In the genomic region with DNA sequence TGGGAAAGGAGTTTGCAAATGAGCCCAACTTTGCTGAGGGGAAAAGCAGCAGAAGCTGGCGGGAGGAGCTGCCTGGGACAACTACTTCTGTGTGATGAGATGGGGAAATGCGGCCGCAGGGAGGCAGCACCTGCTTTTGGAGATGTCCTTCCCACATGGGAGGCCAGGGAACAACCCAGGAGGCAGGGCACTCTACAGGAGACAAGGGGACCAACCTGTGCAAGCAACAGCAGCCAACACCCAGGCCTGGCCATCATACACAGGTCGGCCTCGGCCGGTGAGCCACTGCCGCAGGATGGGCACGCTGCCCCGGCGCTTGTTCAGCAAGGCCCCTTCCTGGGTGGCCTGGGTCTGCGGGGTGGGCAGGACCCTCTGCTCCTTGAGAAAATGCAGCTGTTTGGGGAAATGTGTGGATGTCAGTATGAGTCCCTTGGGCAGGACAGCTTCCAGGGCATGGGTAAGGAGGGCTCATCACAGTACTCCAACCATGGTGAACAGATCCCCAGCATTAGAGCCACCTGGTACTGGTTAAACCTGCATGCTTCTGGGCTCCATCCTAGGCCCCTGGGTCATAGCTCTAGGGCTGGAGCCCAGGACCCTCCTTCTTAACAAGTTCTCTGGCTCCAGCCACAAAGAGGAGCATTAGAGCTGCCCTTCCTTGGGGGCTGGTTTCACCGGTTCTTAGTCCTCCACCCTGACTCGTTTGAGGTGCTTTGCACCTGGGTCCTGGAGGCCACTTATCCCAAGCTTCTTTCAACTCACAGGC, we compare ENCODE assay signal across 11 cellular contexts. TPM values are rescaled to one million over a fixed set of nuclear protein-coding genes. Genes with fewer than 3 reads are reported as not detected.
DNase-seq lines count a peak whose midpoint lies in the region; FAIRE-seq and TF ChIP-seq lines count a peak whose summit lies in the region.
"Had no signal": no experiment of that assay in that cellular context is flagged by ENCODE, and none has a peak within 500 bp of the region (broad histone marks: within the 10 kb centered on the region; RNA-seq: fewer than 3 reads in every experiment).

No MANE protein-coding gene starts in this region.

- H3K9me3 ChIP-seq in keratinocyte (ENCODE audit: control insufficient read depth, low read depth, low read length) (no peaks in the 10 kb centered on the region), SJCRH30 (replicated peaks) (no peaks in the 10 kb centered on the region)

- H3K4me2 ChIP-seq in keratinocyte (ENCODE audit: control insufficient read depth, extremely low read depth, insufficient read depth, low read depth, low read length) = no peak overlapping the region

- DNase-seq in DMS53 (lab: John Stamatoyannopoulos, UW) (peak; percentile 74), HEK293T (ENCODE audit: extremely low spot score) (peak; percentile 36), astrocyte of the hippocampus (ENCODE audit: low read depth, low spot score) (peak; percentile 24), keratinocyte (ENCODE audit: low read depth, low spot score) (no peak), NCI-H1105 treated with DMSO at 0.1 percent for 48 hours (lab: John Stamatoyannopoulos, UW) (no peak), NCI-H69 (lab: John Stamatoyannopoulos, UW) (no peak), SJCRH30 (no peak), NOMO-1 treated with dmso at 0.1 percent for 144 hours (lab: John Stamatoyannopoulos, UW; ENCODE audit: unreplicated experiment) (no peak)
- DNase-seq: DMS 273 treated with DMSO at 0.1 percent for 48 hours, head of caudate nucleus, small intestine had no signal

- H4K20me1 ChIP-seq in keratinocyte (ENCODE audit: control insufficient read depth, extremely low read depth, insufficient read depth, low read length) = no peaks in the 10 kb centered on the region

- H3K4me1 ChIP-seq in keratinocyte (ENCODE audit: control insufficient read depth, extremely low read depth, insufficient read depth, low read length) (no peaks in the 10 kb centered on the region), SJCRH30 (no peaks in the 10 kb centered on the region)

- POLR2A ChIA-PET in HEK293T (lab: Yijun Ruan, JAX) = no interaction called here

- no peak overlapping the region for H2AFZ ChIP-seq in keratinocyte (ENCODE audit: control insufficient read depth, low read length)

- no peak for FAIRE-seq in keratinocyte (lab: Jason Lieb, UNC)
- FAIRE-seq: small intestine had no signal

- H3K9me1 ChIP-seq in keratinocyte (ENCODE audit: control insufficient read depth, extremely low read depth, insufficient read depth, low read length) = no peaks in the 10 kb centered on the region

- no peaks in the 10 kb centered on the region for H3K79me2 ChIP-seq in keratinocyte (ENCODE audit: control insufficient read depth, insufficient read depth, low read length)

- TF ChIP-seq CTCF in keratinocyte (optimal IDR thresholded peaks at IDR 0.05 in 1 of 3, IDR thresholded peaks at IDR 0.05 in 1 of 3, conservative IDR thresholded peaks at IDR 0.05 in 1 of 3; ENCODE audit: extremely low read depth in 1 of 3, insufficient read depth in 2 of 3, low read length in 3 of 3) = peak in 2 of 3 experiments; percentile 28 to 62

- no peak overlapping the region for H3K9ac ChIP-seq in keratinocyte (ENCODE audit: control insufficient read depth, extremely low read depth, insufficient read depth, low read length)

- H3K4me3 ChIP-seq in keratinocyte (ENCODE audit: control insufficient read depth in 2 of 3, extremely low read depth in 1 of 3, insufficient read depth in 2 of 3, low read depth in 1 of 3, low read length in 3 of 3) = no peak overlapping the region
- H3K4me3 ChIP-seq in SJCRH30 = no peak overlapping the region

- H3K27me3 ChIP-seq in keratinocyte (ENCODE audit: control insufficient read depth, extremely low read depth, insufficient read depth, low read length) (peaks cover 23% of the 10 kb centered on the region), SJCRH30 (no peaks in the 10 kb centered on the region)

- no peaks in the 10 kb centered on the region for H3K36me3 ChIP-seq in keratinocyte (ENCODE audit: control insufficient read depth in 2 of 2, extremely low read depth in 1 of 2, insufficient read depth in 2 of 2, low read length in 2 of 2)
- H3K36me3 ChIP-seq in SJCRH30 = no peaks in the 10 kb centered on the region

- dilution Hi-C loops in keratinocyte (cut with MboI; ENCODE audit: extremely low pct_ligation_motif_present, low sequenced_read_pairs) = no loop called here

- CTCF ChIA-PET in HEK293T (lab: Yijun Ruan, JAX) = no interaction called here

- H3K27ac ChIP-seq in keratinocyte (ENCODE audit: control insufficient read depth, insufficient read depth, low read length) (no peak overlapping the region), SJCRH30 (no peak overlapping the region)

TF ChIP-seq in HEK293T, 16 proteins besides CTCF, POLR2A, EP300 and RAD21:
- TF ChIP-seq TARDBP (IDR thresholded peaks at IDR 0.05) = no peak
- no peak for TF ChIP-seq FOXA1 (IDR thresholded peaks at IDR 0.05)
- TF ChIP-seq ARNT (IDR thresholded peaks at IDR 0.05) = no peak
- no peak for TF ChIP-seq L3MBTL2 (conservative IDR thresholded peaks at IDR 0.05)
- no peak for TF ChIP-seq ELF4 (IDR thresholded peaks at IDR 0.05)
- no peak for TF ChIP-seq NFRKB (IDR thresholded peaks at IDR 0.05)
- TF ChIP-seq SUZ12 (IDR thresholded peaks at IDR 0.05) = no peak
- no peak for TF ChIP-seq FOXK2 (IDR thresholded peaks at IDR 0.05)
- no peak for TF ChIP-seq LEF1 (IDR thresholded peaks at IDR 0.05; ENCODE audit: borderline replicate concordance)
- no peak for TF ChIP-seq SP1 (IDR thresholded peaks at IDR 0.05)

RNA-seq across cellular contexts. Expression of gene EPB42, which starts 11.6 kb away (rescaled TPM):
- polyA plus RNA-seq in keratinocyte = not detected in 3 replicates
- polyA plus RNA-seq in keratinocyte (2011; ENCODE audit: low read depth) = not detected
- not detected in 2 replicates for polyA plus RNA-seq in keratinocyte (2011; cell fraction: cytosol; rRNA removed)
- polyA plus RNA-seq in keratinocyte (2011; cell fraction: nucleus; rRNA removed) = not detected in 2 replicates
- not detected in 2 replicates for polyA plus RNA-seq in keratinocyte (2012; ENCODE audit: low replicate concordance)
- not detected in 3 replicates for polyA minus RNA-seq in keratinocyte
- not detected for polyA minus RNA-seq in keratinocyte (2011; cell fraction: cytosol; rRNA and poly(A)+ RNA removed)
- polyA minus RNA-seq in keratinocyte (2011; cell fraction: nucleus; rRNA and poly(A)+ RNA removed) = not detected in 2 replicates
- not detected in 2 replicates for total RNA-seq in SJCRH30 (2014; rRNA removed; shearing (Covaris generic))
- polyA plus RNA-seq: small intestine had no signal

RNA-seq across cellular contexts. Expression of gene CCNDBP1, which starts 24.0 kb away (rescaled TPM):
- 42.8 to 53.5 TPM (median 46.1 TPM) in 3 replicates for polyA plus RNA-seq in keratinocyte
- polyA plus RNA-seq in keratinocyte (2011; ENCODE audit: low read depth) = 39.2 TPM
- 44.1 and 78.0 TPM in 2 replicates for polyA plus RNA-seq in keratinocyte (2011; cell fraction: cytosol; rRNA removed)
- 49.2 and 57.5 TPM in 2 replicates for polyA plus RNA-seq in keratinocyte (2011; cell fraction: nucleus; rRNA removed)
- polyA plus RNA-seq in keratinocyte (2012; ENCODE audit: low replicate concordance) = 31.1 and 47.2 TPM in 2 replicates
- 9.8 to 25.8 TPM (median 15.9 TPM) in 3 replicates for polyA minus RNA-seq in keratinocyte
- 18.0 TPM for polyA minus RNA-seq in keratinocyte (2011; cell fraction: cytosol; rRNA and poly(A)+ RNA removed)
- polyA minus RNA-seq in keratinocyte (2011; cell fraction: nucleus; rRNA and poly(A)+ RNA removed) = 9.8 and 19.2 TPM in 2 replicates
- total RNA-seq in SJCRH30 (2014; rRNA removed; shearing (Covaris generic)) = 25.6 and 30.6 TPM in 2 replicates

RNA-seq across cellular contexts. Expression of gene TGM5, which starts 57.5 kb away (rescaled TPM):
- 0.07 to 0.23 TPM in 2 of 3 replicates, not detected in the other for polyA plus RNA-seq in keratinocyte
- 5.7 TPM for polyA plus RNA-seq in keratinocyte (2011; ENCODE audit: low read depth)
- polyA plus RNA-seq in keratinocyte (2011; cell fraction: cytosol; rRNA removed) = 0.03 and 0.06 TPM in 2 replicates
- 0.31 and 0.36 TPM in 2 replicates for polyA plus RNA-seq in keratinocyte (2011; cell fraction: nucleus; rRNA removed)
- 3.9 TPM in 1 of 2 replicates, not detected in the other for polyA plus RNA-seq in keratinocyte (2012; ENCODE audit: low replicate concordance)
- 0.20 to 0.32 TPM in 2 of 3 replicates, not detected in the other for polyA minus RNA-seq in keratinocyte
- not detected for polyA minus RNA-seq in keratinocyte (2011; cell fraction: cytosol; rRNA and poly(A)+ RNA removed)
- 0.74 and 1.2 TPM in 2 replicates for polyA minus RNA-seq in keratinocyte (2011; cell fraction: nucleus; rRNA and poly(A)+ RNA removed)
- not detected in 2 replicates for total RNA-seq in SJCRH30 (2014; rRNA removed; shearing (Covaris generic))

Comparison
In these comparisons a context has a peak if more than half of its experiments do, and no peak if none do; other contexts are left out.
1. DNase-seq: peak in DMS53 (single experiment), HEK293T (single experiment) and astrocyte of the hippocampus (single experiment); none in keratinocyte (single experiment), NCI-H1105 treated with DMSO at 0.1 percent for 48 hours (single experiment), NCI-H69 (single experiment), SJCRH30 (0 of 2) and NOMO-1 treated with dmso at 0.1 percent for 144 hours (single experiment).